Comparison of ENCODE assay signal across 8 cellular contexts in the genomic region with DNA sequence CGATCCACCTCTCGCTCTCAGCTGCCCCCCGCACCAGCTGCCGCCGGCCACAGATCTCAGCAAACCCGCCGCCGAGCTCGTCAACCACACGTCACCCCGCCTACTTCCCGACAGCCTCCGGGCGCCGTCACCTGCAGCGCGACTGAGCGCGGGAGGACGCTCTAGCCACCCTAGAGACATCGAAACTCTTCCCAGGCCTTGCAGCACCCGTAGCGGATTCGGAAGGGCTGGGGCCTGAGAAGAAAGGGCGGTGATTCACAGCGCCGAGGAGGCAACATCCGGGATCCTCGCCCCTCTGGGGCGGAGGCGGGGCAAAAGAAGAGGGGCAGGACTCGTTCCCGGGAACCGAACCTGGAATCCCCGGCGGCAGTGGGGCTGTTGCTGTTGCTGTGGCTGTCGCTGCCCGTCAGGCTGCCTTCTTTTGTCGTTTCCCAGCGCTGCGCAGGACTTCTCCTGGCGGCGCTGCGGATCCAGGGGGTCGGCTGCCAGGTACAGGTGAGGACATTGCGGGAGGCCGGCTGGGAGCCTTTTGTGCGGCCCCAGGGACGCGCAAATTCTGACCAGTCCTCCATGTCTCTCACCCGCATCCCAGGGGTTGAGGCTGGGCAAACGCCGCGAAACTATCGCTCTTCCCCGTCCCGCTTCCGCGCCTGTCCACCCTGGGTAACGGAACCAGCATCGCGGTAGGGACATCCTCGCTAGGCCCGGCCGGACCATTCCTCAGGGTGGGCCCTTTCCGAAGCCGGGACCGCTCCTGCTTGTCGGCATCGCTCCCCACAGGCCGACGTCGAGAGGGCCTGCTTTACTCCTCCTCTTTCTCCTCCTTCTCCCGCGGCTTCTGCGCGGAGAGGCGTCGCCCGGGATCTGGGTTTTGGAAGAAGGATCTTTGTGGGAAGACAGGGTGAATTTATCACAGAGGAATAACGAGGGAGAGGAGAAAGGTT. TPM values are rescaled to one million over a fixed set of nuclear protein-coding genes. Genes with fewer than 3 reads are reported as not detected.
DNase-seq lines count a peak whose midpoint lies in the region; ATAC-seq, FAIRE-seq and TF ChIP-seq lines count a peak whose summit lies in the region.

Gene RO60 (plus strand): TSS at position 331 of the 944 bp plus-strand sequence. CDS start 9,443 bp downstream, outside the sequence.
A gene with protein sequence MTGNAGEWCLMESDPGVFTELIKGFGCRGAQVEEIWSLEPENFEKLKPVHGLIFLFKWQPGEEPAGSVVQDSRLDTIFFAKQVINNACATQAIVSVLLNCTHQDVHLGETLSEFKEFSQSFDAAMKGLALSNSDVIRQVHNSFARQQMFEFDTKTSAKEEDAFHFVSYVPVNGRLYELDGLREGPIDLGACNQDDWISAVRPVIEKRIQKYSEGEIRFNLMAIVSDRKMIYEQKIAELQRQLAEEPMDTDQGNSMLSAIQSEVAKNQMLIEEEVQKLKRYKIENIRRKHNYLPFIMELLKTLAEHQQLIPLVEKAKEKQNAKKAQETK (minus strand): TSS at position 79 of the 944 bp plus-strand sequence. CDS start 100 bp downstream, outside the sequence.

- H3K9ac ChIP-seq in smooth muscle cell (ENCODE audit: low read depth), result peak within 1 kb of the TSS; percentile 93

- H2AFZ ChIP-seq in smooth muscle cell (ENCODE audit: low read depth), result peak within 1 kb of the TSS; percentile 78

- H3F3A ChIP-seq in smooth muscle cell (ENCODE audit: low read depth), result peaks cover 6% of the 10 kb centered on the region

- DNase-seq in AG04450 (ENCODE audit: low read depth, low spot score), result peak; percentile 94
- peak; percentile 97 for DNase-seq in NCI-H2227 treated with DMSO at 0.1 percent for 48 hours (lab: John Stamatoyannopoulos, UW)
- DNase-seq in bronchial epithelial cell (ENCODE audit: low read depth), result peak; percentile 97
- peak; percentile 90 for DNase-seq in iPS-NIHi11 (ENCODE audit: low spot score)
- peak; percentile 78 for DNase-seq in smooth muscle cell (lab: John Stamatoyannopoulos, UW; ENCODE audit: unreplicated experiment)

- H3K27ac ChIP-seq in AG04450 (ENCODE audit: low read depth, low read length) (peak within 1 kb of the TSS; percentile 99), smooth muscle cell (ENCODE audit: low read depth) (peak within 1 kb of the TSS; percentile 94)

- POLR2A ChIA-PET in AG04450 (lab: Yijun Ruan, JAX), result interaction anchor here (0.6 to 1.1 kb wide), 7 partner anchors 22 to 249 kb away, joined by 3 to 10 read pairs (median 3); partner anchors contain the start of gene GLRX2

- H3K4me1 ChIP-seq in smooth muscle cell (ENCODE audit: low read depth), result peaks cover 17% of the 10 kb centered on the region

- ATAC-seq in GM18907 (IDR thresholded peaks at IDR 0.05; ENCODE audit: unreplicated experiment), result peak; percentile 97
- ATAC-seq in HG03159 (IDR thresholded peaks at IDR 0.05; ENCODE audit: unreplicated experiment), result peak; percentile 92

- WGBS in smooth muscle cell (ENCODE audit: low lambda C conversion rate), result under 1% methylated on average over 78 of the region's 81 CpGs

- no peak for TF ChIP-seq CTCF in AG04450 (IDR thresholded peaks at IDR 0.05; ENCODE audit: low read depth, low read length)
- no peak for TF ChIP-seq CTCF in WI38 (IDR thresholded peaks at IDR 0.05; ENCODE audit: low read depth, low read length)
- TF ChIP-seq CTCF in bronchial epithelial cell (IDR thresholded peaks at IDR 0.05; ENCODE audit: insufficient read depth, low read length, severe bottlenecking), result peak; percentile 21
- TF ChIP-seq CTCF in smooth muscle cell (IDR thresholded peaks at IDR 0.05; ENCODE audit: borderline replicate concordance, insufficient read depth, poor library complexity, severe bottlenecking), result no peak

- H3K36me3 ChIP-seq in bronchial epithelial cell (ENCODE audit: control insufficient read depth, insufficient read depth, low read length), result no peaks in the 10 kb centered on the region
- H3K36me3 ChIP-seq in smooth muscle cell (ENCODE audit: low read depth), result no peaks in the 10 kb centered on the region

- peak within 1 kb of the TSS; percentile 86 for H3K4me2 ChIP-seq in smooth muscle cell

- H3K79me2 ChIP-seq in smooth muscle cell (ENCODE audit: low read depth), result peaks cover 86% of the 10 kb centered on the region

- peaks cover 44% of the 10 kb centered on the region for H4K20me1 ChIP-seq in smooth muscle cell (ENCODE audit: low read depth)

- H3K4me3 ChIP-seq in AG04450 (ENCODE audit: low read depth, low read length) (peak within 1 kb of the TSS; percentile 95), WI38 (ENCODE audit: low read depth, low read length) (peak within 1 kb of the TSS; percentile 93), bronchial epithelial cell (ENCODE audit: low read depth, low read length) (peak within 1 kb of the TSS; percentile 80), smooth muscle cell (peak within 1 kb of the TSS; percentile 85)

- CTCF ChIA-PET in AG04450 (lab: Charles Lee), result interaction anchor here (0.6 to 1.6 kb wide), 5 partner anchors 10 to 64 kb away, joined by 3 to 6 read pairs (median 5); no protein-coding TSS in a partner anchor

- peaks cover 4% of the 10 kb centered on the region; the same call in 1 of the 2 replicates for H3K9me3 ChIP-seq in AG04450 (ENCODE audit: control insufficient read depth, insufficient read depth, low read length)
- no peaks in the 10 kb centered on the region for H3K9me3 ChIP-seq in smooth muscle cell (replicated peaks; ENCODE audit: low read depth)

- FAIRE-seq in bronchial epithelial cell (lab: Jason Lieb, UNC), result no peak

- no peaks in the 10 kb centered on the region for H3K27me3 ChIP-seq in AG04450 (ENCODE audit: control insufficient read depth, insufficient read depth, low read length)
- no peaks in the 10 kb centered on the region for H3K27me3 ChIP-seq in bronchial epithelial cell (ENCODE audit: control insufficient read depth, insufficient read depth, low read length)
- no peaks in the 10 kb centered on the region for H3K27me3 ChIP-seq in smooth muscle cell (ENCODE audit: low read depth)

RNA-seq across cellular contexts. Expression of gene RO60, which starts in this region (rescaled TPM):
- polyA plus RNA-seq in AG04450 (2011; rRNA removed) (28.1 and 39.4 TPM in 2 replicates), smooth muscle cell (100 and 114 TPM in 2 replicates)
- 93.6 and 143 TPM in 2 replicates for polyA minus RNA-seq in AG04450 (2011; rRNA and poly(A)+ RNA removed)
- total RNA-seq in bronchial epithelial cell (109 and 140 TPM in 2 replicates), smooth muscle cell (124 and 144 TPM in 2 replicates)

RNA-seq across cellular contexts. Expression of the second gene that starts in this region (rescaled TPM):
- 18.4 and 28.8 TPM in 2 replicates for polyA plus RNA-seq in AG04450 (2011; rRNA removed)
- 7.7 and 18.9 TPM in 2 replicates for polyA minus RNA-seq in AG04450 (2011; rRNA and poly(A)+ RNA removed)
- total RNA-seq in bronchial epithelial cell, result 26.3 and 47.0 TPM in 2 replicates
- total RNA-seq in smooth muscle cell, result 35.6 and 41.7 TPM in 2 replicates
- 22.2 and 23.5 TPM in 2 replicates for polyA plus RNA-seq in smooth muscle cell

Comparison
In these comparisons a context has a peak if more than half of its experiments do, and no peak if none do; other contexts are left out.
1. Peak in every context shown above with its lines: DNase-seq, ATAC-seq, H3K4me3 ChIP-seq and H3K27ac ChIP-seq.